In the genomic region with DNA sequence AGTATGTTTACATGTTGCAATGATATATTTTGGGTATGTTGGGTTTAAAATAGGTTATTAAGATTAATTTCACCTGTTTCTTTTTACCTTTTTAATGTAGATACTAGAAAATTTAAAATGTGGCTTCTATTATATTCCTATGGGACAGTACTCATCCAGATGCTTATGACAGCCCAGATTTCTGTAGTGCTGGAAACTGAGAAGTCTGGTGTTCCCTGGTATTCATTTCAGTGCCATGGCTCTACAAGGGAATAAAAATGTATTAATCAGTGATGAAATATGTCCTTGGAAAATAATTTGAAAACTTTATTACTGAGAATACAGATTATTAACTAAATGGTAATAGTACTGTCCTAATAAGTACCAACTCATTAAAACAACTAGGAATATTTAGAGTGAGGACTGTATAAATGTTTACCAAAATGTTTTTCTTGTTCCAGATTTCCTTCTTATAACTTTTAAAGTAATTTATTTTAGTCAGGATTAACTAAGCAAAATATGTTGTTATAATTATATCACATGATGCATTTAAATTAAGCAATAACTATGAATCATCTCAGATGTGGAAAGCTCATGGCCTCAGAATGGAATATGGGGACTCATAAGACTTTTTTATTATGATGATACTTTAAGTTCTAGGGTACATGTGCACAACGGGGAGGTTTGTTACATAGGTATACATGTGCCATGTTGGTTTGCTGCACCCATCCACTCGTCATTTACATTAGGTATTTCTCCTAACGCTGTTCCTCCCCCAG, we compare ENCODE assay signal across 34 cellular contexts. TPM values are rescaled to one million over a fixed set of nuclear protein-coding genes. Genes with fewer than 3 reads are reported as not detected.
DNase-seq lines count a peak whose midpoint lies in the region; TF ChIP-seq lines count a peak whose summit lies in the region.
"Had no signal": no experiment of that assay in that cellular context is flagged by ENCODE, and none has a peak within 500 bp of the region (broad histone marks: within the 10 kb centered on the region; RNA-seq: fewer than 3 reads in every experiment).

No MANE protein-coding gene starts in this region.

- H3K4me3 Mint-ChIP-seq in MCF 10A (ENCODE audit: unreplicated experiment) = no peak overlapping the region
- H3K4me3 Mint-ChIP-seq: activated CD4-positive, alpha-beta T cell treated with anti-CD3 and anti-CD28 coated beads for 36 hours; CD4-positive, alpha-beta T cell; effector memory CD8-positive, alpha-beta T cell; neural progenitor cell; stimulated activated naive CD8-positive, alpha-beta T cell treated with anti-CD3 and anti-CD28 coated beads, Interleukin-15, Interleukin-2, amounts not matched to agents 100 ng/mL and 50 ng/mL, for 24 hours; T-helper 2 cell treated with Interferon-gamma antibody and Interleukin-4, amounts not matched to agents 5 μg/mL and 100 μg/mL, for 36 hours had no signal

- H3K4me1 ChIP-seq in breast epithelium = peaks cover 0 to 5% of the 10 kb centered on the region in 2 donors
- peaks cover 22% of the 10 kb centered on the region for H3K4me1 ChIP-seq in mammary epithelial cell (ENCODE audit: insufficient read depth, low read length)
- H3K4me1 ChIP-seq: neural progenitor cell, uterus had no signal

- H3K27me3 Mint-ChIP-seq in MCF 10A (ENCODE audit: insufficient read depth, unreplicated experiment) = no peaks in the 10 kb centered on the region
- H3K27me3 Mint-ChIP-seq: activated CD4-positive, alpha-beta T cell treated with anti-CD3 and anti-CD28 coated beads for 36 hours; CD4-positive, alpha-beta T cell; effector memory CD8-positive, alpha-beta T cell; IgD-negative memory B cell; stimulated activated naive CD8-positive, alpha-beta T cell treated with anti-CD3 and anti-CD28 coated beads, Interleukin-15, Interleukin-2, amounts not matched to agents 100 ng/mL and 50 ng/mL, for 24 hours had no signal

- intact Hi-C loops in MCF 10A (cut with micrococcal nuclease) (no loop called here), breast epithelium (cut with DNase I; ENCODE audit: low total_unique reads) (no loop called here), mammary epithelial cell (cut with micrococcal nuclease) (no loop called here)

- H3K4me2 ChIP-seq in mammary epithelial cell (ENCODE audit: insufficient read depth, low read depth, low read length) = no peak overlapping the region
- H3K4me2 ChIP-seq: neural progenitor cell had no signal

- BruUV-seq in MCF 10A (replicated peaks; lab: Mats Ljungman, UMichigan) (no TSS peak), mammary epithelial cell (replicated peaks; lab: Mats Ljungman, UMichigan) (no TSS peak)

- in situ Hi-C loops in mammary epithelial cell (cut with MboI; ENCODE audit: low sequenced_read_pairs in 2 of 2) = no loop called here

- H3K27me3 ChIP-seq in breast epithelium = no peaks in the 10 kb centered on the region
- no peaks in the 10 kb centered on the region for H3K27me3 ChIP-seq in mammary epithelial cell (ENCODE audit: insufficient read depth, low read length)
- H3K27me3 ChIP-seq: ascending aorta, neural progenitor cell, spleen, uterus had no signal

- DNase-seq in MCF 10A (ENCODE audit: unreplicated experiment) (peak; percentile 50), breast epithelium (ENCODE audit: low spot score in 2 of 2) (no peak), mammary epithelial cell (peak; percentile 19), fibroblast of the aortic adventitia (ENCODE audit: low read depth) (peak; percentile 42), activated gamma-delta T cell treated with Interleukin-2 at 50 U/mL for 16 hours (no peak), UCSD-AML1 (lab: John Stamatoyannopoulos, UW; ENCODE audit: unreplicated experiment) (no peak), mesenteric fat pad (ENCODE audit: low spot score) (no peak), NCI-H187 treated with DMSO at 0.1 percent for 48 hours (lab: John Stamatoyannopoulos, UW) (no peak)
- DNase-seq: activated CD4-positive, alpha-beta T cell treated with anti-CD3 and anti-CD28 coated beads for 36 hours; activated T-cell treated with anti-CD3 and anti-CD28 coated beads for 4 hours; caudate nucleus; CD4-positive, alpha-beta T cell; effector memory CD8-positive, alpha-beta T cell; erythroblast; glutamatergic neuron; left ventricle myocardium inferior; NCI-H1105 treated with DMSO at 0.1 percent for 48 hours; NCI-H1930; NCI-H2171 treated with DMSO at 0.1 percent for 48 hours; NCI-H510A treated with DMSO at 0.1 percent for 48 hours; right cardiac atrium; SHP77; spleen; stimulated activated CD4-positive, alpha-beta T cell treated with anti-CD3 and anti-CD28 coated beads, Interleukin-2, amount 100 ng/mL, for 24 hours; stimulated activated CD8-positive, alpha-beta memory T cell treated with anti-CD3 and anti-CD28 coated beads, Interleukin-4, amount 100 ng/mL, for 48 hours; uterus had no signal

- H3K9me3 Mint-ChIP-seq in MCF 10A (ENCODE audit: unreplicated experiment) = peaks cover 10% of the 10 kb centered on the region
- H3K9me3 Mint-ChIP-seq: CD4-positive, alpha-beta T cell had no signal

- H3K9me3 ChIP-seq in breast epithelium = no peaks in the 10 kb centered on the region
- no peaks in the 10 kb centered on the region for H3K9me3 ChIP-seq in mammary epithelial cell (replicated peaks; ENCODE audit: insufficient read depth, low read length)
- H3K9me3 ChIP-seq: ascending aorta, thoracic aorta, uterus had no signal

- dilution Hi-C loops in mammary epithelial cell (cut with HindIII; ENCODE audit: low sequenced_read_pairs) = no loop called here

- CTCF ChIA-PET in MCF 10A (lab: Yijun Ruan, JAX) = interaction anchor here (0.7 kb wide), 1 partner anchor 13 kb away, joined by 3 read pairs; no protein-coding TSS in a partner anchor
- CTCF ChIA-PET in mammary epithelial cell (lab: Charles Lee; ENCODE audit: low non-redundant PET) = no interaction called here

- no peaks in the 10 kb centered on the region for H3K79me2 ChIP-seq in mammary epithelial cell (ENCODE audit: insufficient read depth, low read length)

- peaks cover 34% of the 10 kb centered on the region for H3K4me1 Mint-ChIP-seq in MCF 10A (ENCODE audit: insufficient read depth, unreplicated experiment)
- H3K4me1 Mint-ChIP-seq: activated CD4-positive, alpha-beta T cell treated with anti-CD3 and anti-CD28 coated beads for 36 hours; neural progenitor cell had no signal

- H3K27ac Mint-ChIP-seq in MCF 10A (ENCODE audit: low read depth, unreplicated experiment) = no peak overlapping the region
- H3K27ac Mint-ChIP-seq: activated CD4-positive, alpha-beta T cell treated with anti-CD3 and anti-CD28 coated beads for 36 hours; activated naive CD4-positive, alpha-beta T cell treated with anti-CD3 and anti-CD28 coated beads, Interleukin-2, amount 50 U/mL, for 72 hours; activated T-helper 2 cell treated with anti-CD3 and anti-CD28 coated beads, Interferon-gamma antibody, Interleukin-2, Interleukin-4, amounts not matched to agents 10 μg/mL and 5 μg/mL and 100 μg/mL, durations not matched to agents 14 hours and 24 hours and 36 hours; CD4-positive, alpha-beta T cell; effector memory CD8-positive, alpha-beta T cell; neural progenitor cell; stimulated activated naive CD8-positive, alpha-beta T cell treated with anti-CD3 and anti-CD28 coated beads, Interleukin-15, Interleukin-2, amounts not matched to agents 100 ng/mL and 50 ng/mL, for 24 hours; T-helper 2 cell treated with Interferon-gamma antibody and Interleukin-4, amounts not matched to agents 5 μg/mL and 100 μg/mL, for 36 hours had no signal

- no peaks in the 10 kb centered on the region for H3K36me3 ChIP-seq in breast epithelium
- H3K36me3 ChIP-seq in mammary epithelial cell (ENCODE audit: insufficient read depth, low read length) = no peaks in the 10 kb centered on the region
- H3K36me3 ChIP-seq: ascending aorta, left ventricle myocardium inferior, neural progenitor cell, spleen, thoracic aorta, uterus had no signal

- no peaks in the 10 kb centered on the region for H4K20me1 ChIP-seq in mammary epithelial cell (ENCODE audit: insufficient read depth, low read length)

- H3K36me3 Mint-ChIP-seq in MCF 10A (ENCODE audit: insufficient read depth, unreplicated experiment) = no peaks in the 10 kb centered on the region
- H3K36me3 Mint-ChIP-seq: neural progenitor cell had no signal

- POLR2A ChIA-PET in MCF 10A (lab: Yijun Ruan, JAX) = interaction anchor here (0.7 to 6.4 kb wide), 3 partner anchors 16 to 221 kb away, joined by 3 to 37 read pairs (median 4); a partner anchor contains a TSS

- no peak for TF ChIP-seq CTCF in MCF 10A (IDR thresholded peaks at IDR 0.05; ENCODE audit: unreplicated experiment)
- TF ChIP-seq CTCF in breast epithelium (IDR thresholded peaks at IDR 0.05) = no peak
- TF ChIP-seq CTCF in mammary epithelial cell (conservative IDR thresholded peaks at IDR 0.05 in 1 of 2, IDR thresholded peaks at IDR 0.05 in 1 of 2; ENCODE audit: extremely low read depth in 1 of 2, insufficient read depth in 1 of 2, low read depth in 1 of 2, low read length in 2 of 2) = no peak
- TF ChIP-seq CTCF in fibroblast of the aortic adventitia (IDR thresholded peaks at IDR 0.05; ENCODE audit: insufficient read depth, low read length) = no peak

- H3K4me3 ChIP-seq in breast epithelium = no peak overlapping the region
- no peak overlapping the region for H3K4me3 ChIP-seq in mammary epithelial cell (replicated peaks in 1 of 3; ENCODE audit: insufficient read depth in 1 of 3, low read depth in 2 of 3, low read length in 3 of 3)
- no peak overlapping the region for H3K4me3 ChIP-seq in fibroblast of the aortic adventitia (ENCODE audit: low read depth, low read length)
- H3K4me3 ChIP-seq: ascending aorta, left ventricle myocardium inferior, neural progenitor cell, spleen, thoracic aorta, uterus had no signal

- H3K9ac ChIP-seq in mammary epithelial cell (ENCODE audit: insufficient read depth, low read length) = no peak overlapping the region
- H3K9ac ChIP-seq: neural progenitor cell had no signal

- no peak overlapping the region for H2AFZ ChIP-seq in mammary epithelial cell (ENCODE audit: low read depth, low read length)
- H2AFZ ChIP-seq: neural progenitor cell had no signal

- no peak overlapping the region for H3K27ac ChIP-seq in breast epithelium
- H3K27ac ChIP-seq in mammary epithelial cell (ENCODE audit: insufficient read depth, low read depth, low read length) = no peak overlapping the region
- H3K27ac ChIP-seq: ascending aorta, neural progenitor cell, thoracic aorta, uterus had no signal

- TF ChIP-seq POLR2A in breast epithelium (IDR thresholded peaks at IDR 0.05) = no peak

- WGBS in mammary epithelial cell (ENCODE audit: low coverage, missing lambda C conversion rate) = 90% methylated on average over 2 of the region's 3 CpGs

RNA-seq across cellular contexts. Expression of a gene that starts 25.3 kb away (rescaled TPM):
- total RNA-seq in MCF 10A (2022) (2.6 and 3.2 TPM in 2 replicates), breast epithelium (10 to 100 TPM; 20.6 to 60.2 (median 37.2) TPM), mammary epithelial cell (1 to 10 TPM; 1.0 to 7.3 TPM), fibroblast of the aortic adventitia (ENCODE audit: low replicate concordance) (67.6 and 104 TPM in 2 replicates), mesenteric fat pad (48.6 TPM)
- polyA plus RNA-seq in mammary epithelial cell = 2.0 TPM
- polyA minus RNA-seq in mammary epithelial cell = 4.2 TPM
- total RNA-seq: activated CD4-positive, alpha-beta T cell treated with anti-CD3 and anti-CD28 coated beads for 36 hours; activated naive CD4-positive, alpha-beta T cell treated with anti-CD3 and anti-CD28 coated beads, Interleukin-2, amount 50 U/mL, for 72 hours; activated T-helper 2 cell treated with anti-CD3 and anti-CD28 coated beads, Interferon-gamma antibody, Interleukin-2, Interleukin-4, amounts not matched to agents 10 μg/mL and 5 μg/mL and 100 μg/mL, durations not matched to agents 14 hours and 24 hours and 36 hours had no signal

Comparison
In these comparisons a context has a peak if more than half of its experiments do, and no peak if none do; other contexts are left out.
1. DNase-seq: peak in MCF 10A (single experiment), mammary epithelial cell (single experiment) and fibroblast of the aortic adventitia (single experiment); none in breast epithelium (0 of 2), activated gamma-delta T cell treated with Interleukin-2 at 50 U/mL for 16 hours (single experiment), UCSD-AML1 (single experiment), mesenteric fat pad (single experiment) and NCI-H187 treated with DMSO at 0.1 percent for 48 hours (single experiment).